In genomic region chrX:130173190-130173895, GRCh38 we compare ENCODE assay signal across 8 cellular contexts. TPM values are rescaled to one million over a fixed set of nuclear protein-coding genes. Genes with fewer than 3 reads are reported as not detected.
DNase-seq lines count a peak whose midpoint lies in the region; ATAC-seq and TF ChIP-seq lines count a peak whose summit lies in the region.

No MANE protein-coding gene starts in this region.

- H3K4me3 Mint-ChIP-seq in activated CD4-positive, alpha-beta T cell treated with anti-CD3 and anti-CD28 coated beads, Interleukin-2, amount 10 ng/mL, durations not matched to agents 7 days and 5 days: peak overlapping the region; percentile 87

- H3K27ac ChIP-seq in SJSA1 (peak overlapping the region; percentile 71), colonic mucosa (peak overlapping the region; percentile 32), mucosa of rectum (ENCODE audit: low read depth in 2 of 2, low read length in 2 of 2) (peak overlapping the region; percentile 23 to 38), aorta (ENCODE audit: low read depth in 1 of 2, low read length in 2 of 2) (no peak overlapping the region)

- peak; percentile 28 for DNase-seq in activated CD4-positive, alpha-beta T cell treated with anti-CD3 and anti-CD28 coated beads, Interleukin-2, amount 10 ng/mL, durations not matched to agents 7 days and 5 days
- no peak for DNase-seq in activated CD4-positive, alpha-beta T cell treated with anti-CD3 and anti-CD28 coated beads for 1 hour
- DNase-seq in SJSA1 (ENCODE audit: low read depth in 1 of 2, low spot score in 2 of 2) (peak; percentile 52 to 55), colonic mucosa (peak; percentile 41), aorta (peak in 1 of 2 donors; percentile 75)

- H3K4me1 Mint-ChIP-seq in activated CD4-positive, alpha-beta T cell treated with anti-CD3 and anti-CD28 coated beads, Interleukin-2, amount 10 ng/mL, durations not matched to agents 7 days and 5 days: peaks cover 57% of the 10 kb centered on the region

- CTCF ChIA-PET in activated CD4-positive, alpha-beta T cell treated with anti-CD3 and anti-CD28 coated beads, Interleukin-2, amount 10 ng/mL, durations not matched to agents 7 days and 5 days (lab: Charles Lee): interaction anchor here (1.8 to 2.4 kb wide), 2 partner anchors 94 to 113 kb away, joined by 4 to 9 read pairs; no protein-coding TSS in a partner anchor

- peak overlapping the region; percentile 92 for H3K27ac Mint-ChIP-seq in activated CD4-positive, alpha-beta T cell treated with anti-CD3 and anti-CD28 coated beads, Interleukin-2, amount 10 ng/mL, durations not matched to agents 7 days and 5 days

- no peaks in the 10 kb centered on the region for H3K9me3 Mint-ChIP-seq in activated CD4-positive, alpha-beta T cell treated with anti-CD3 and anti-CD28 coated beads, Interleukin-2, amount 10 ng/mL, durations not matched to agents 7 days and 5 days

- H3K9me3 ChIP-seq in SJSA1 (replicated peaks) (no peaks in the 10 kb centered on the region), colonic mucosa (no peaks in the 10 kb centered on the region), mucosa of rectum (ENCODE audit: control insufficient read depth in 2 of 2, low read length in 2 of 2) (no peaks in the 10 kb centered on the region), aorta (ENCODE audit: control insufficient read depth, low read length) (no peaks in the 10 kb centered on the region)

- H3K27me3 Mint-ChIP-seq in activated CD4-positive, alpha-beta T cell treated with anti-CD3 and anti-CD28 coated beads, Interleukin-2, amount 10 ng/mL, durations not matched to agents 7 days and 5 days: no peaks in the 10 kb centered on the region

- H3K9ac ChIP-seq in colonic mucosa (ENCODE audit: low read depth in 2 of 2, low read length in 2 of 2) (no peak overlapping the region), mucosa of rectum (ENCODE audit: low read depth in 1 of 2, low read length in 2 of 2) (no peak overlapping the region)

- POLR2A ChIA-PET in activated CD4-positive, alpha-beta T cell treated with anti-CD3 and anti-CD28 coated beads, Interleukin-2, amount 10 ng/mL, durations not matched to agents 7 days and 5 days (lab: Charles Lee): no interaction called here

- H3K36me3 Mint-ChIP-seq in activated CD4-positive, alpha-beta T cell treated with anti-CD3 and anti-CD28 coated beads, Interleukin-2, amount 10 ng/mL, durations not matched to agents 7 days and 5 days (ENCODE audit: low read depth): peaks cover 27% of the 10 kb centered on the region

- ATAC-seq in HG02884 (IDR thresholded peaks at IDR 0.05; ENCODE audit: unreplicated experiment): peak; percentile 40
- peak; percentile 33 for ATAC-seq in aorta (ENCODE audit: low FRiP score)
- ATAC-seq in HG02840 (IDR thresholded peaks at IDR 0.05; ENCODE audit: low FRiP score, unreplicated experiment): no peak

- 21 to 37% methylated on average over 7 of the region's 7 CpGs for WGBS in aorta, 2 donors

- no peaks in the 10 kb centered on the region for H3K27me3 ChIP-seq in SJSA1 (replicated peaks)
- no peaks in the 10 kb centered on the region for H3K27me3 ChIP-seq in colonic mucosa
- H3K27me3 ChIP-seq in mucosa of rectum (ENCODE audit: control insufficient read depth in 2 of 2, insufficient read depth in 2 of 2, low read length in 2 of 2): peaks cover 3 to 14% of the 10 kb centered on the region in 2 donors
- no peaks in the 10 kb centered on the region for H3K27me3 ChIP-seq in aorta (ENCODE audit: control insufficient read depth in 1 of 2, insufficient read depth in 2 of 2, low read length in 1 of 2)

- intact Hi-C loops in colonic mucosa (cut with DNase I): no loop called here
- intact Hi-C loops in aorta (cut with DNase I): loop anchor here in 1 of 2 donors (5.0 kb wide), 1 partner anchor 56 kb away; no protein-coding TSS in a partner anchor

- H3K36me3 ChIP-seq in SJSA1: no peaks in the 10 kb centered on the region
- no peaks in the 10 kb centered on the region for H3K36me3 ChIP-seq in colonic mucosa
- no peaks in the 10 kb centered on the region for H3K36me3 ChIP-seq in mucosa of rectum (ENCODE audit: control insufficient read depth in 2 of 2, insufficient read depth in 2 of 2, low read length in 2 of 2)
- H3K36me3 ChIP-seq in aorta (ENCODE audit: control insufficient read depth in 1 of 2, insufficient read depth in 2 of 2, low read length in 1 of 2): no peaks in the 10 kb centered on the region

- no peak overlapping the region for H3K4me3 ChIP-seq in SJSA1
- no peak overlapping the region for H3K4me3 ChIP-seq in colonic mucosa
- H3K4me3 ChIP-seq in mucosa of rectum (ENCODE audit: low read length in 2 of 2): peak overlapping the region in 1 of 2 donors; percentile 38
- H3K4me3 ChIP-seq in aorta (ENCODE audit: low read length in 2 of 2): no peak overlapping the region

- H3K4me1 ChIP-seq in SJSA1 (replicated peaks) (peaks cover 31% of the 10 kb centered on the region), colonic mucosa (no peaks in the 10 kb centered on the region), mucosa of rectum (ENCODE audit: control insufficient read depth in 2 of 2, insufficient read depth in 2 of 2, low read length in 2 of 2) (peaks cover 0 to 2% of the 10 kb centered on the region in 2 donors), aorta (ENCODE audit: control insufficient read depth in 1 of 2, insufficient read depth in 2 of 2, low read length in 2 of 2) (peaks cover 0 to 2% of the 10 kb centered on the region in 2 donors)

- no peak for TF ChIP-seq CTCF in colonic mucosa (IDR thresholded peaks at IDR 0.05)

RNA-seq across cellular contexts. Expression of gene RAB33A, which starts 1.6 kb away (rescaled TPM):
- total RNA-seq in activated CD4-positive, alpha-beta T cell treated with anti-CD3 and anti-CD28 coated beads, Interleukin-2, amount 10 ng/mL, durations not matched to agents 7 days and 5 days: 10 to 100 TPM; 20.8 to 21.2 TPM
- 0.32 and 0.75 TPM in 2 replicates for total RNA-seq in SJSA1 (2014; rRNA removed; shearing (Covaris generic))
- under 1 TPM in 1 of 2 donors, not detected in 1; 0.50 TPM for total RNA-seq in colonic mucosa
- total RNA-seq in aorta: 1 to 10 TPM in 1 of 2 donors, under 1 TPM in 1; 0.69 to 1.8 TPM
- under 1 TPM; 0.64 to 0.88 TPM for polyA plus RNA-seq in aorta

RNA-seq across cellular contexts. Expression of gene AIFM1, which starts 7.7 kb away (rescaled TPM):
- total RNA-seq in activated CD4-positive, alpha-beta T cell treated with anti-CD3 and anti-CD28 coated beads, Interleukin-2, amount 10 ng/mL, durations not matched to agents 7 days and 5 days: 10 to 100 TPM; 32.3 to 40.3 TPM
- 24.4 and 35.1 TPM in 2 replicates for total RNA-seq in SJSA1 (2014; rRNA removed; shearing (Covaris generic))
- total RNA-seq in colonic mucosa: 10 to 100 TPM; 85.2 to 89.0 TPM
- 10 to 100 TPM; 12.7 to 16.8 TPM for total RNA-seq in aorta
- polyA plus RNA-seq in aorta: 10 to 100 TPM; 15.7 to 17.0 TPM

Comparison
In these comparisons a context has a peak if more than half of its experiments do, and no peak if none do; other contexts are left out.
1. H3K27ac ChIP-seq: peak in SJSA1 (single experiment), colonic mucosa (single experiment) and mucosa of rectum (2 of 2); none in aorta (0 of 2).
2. RNA of gene RAB33A, which starts 1.6 kb away (total RNA-seq): 20.8 to 21.2 TPM in activated CD4-positive, alpha-beta T cell treated with anti-CD3 and anti-CD28 coated beads, Interleukin-2, amount 10 ng/mL, durations not matched to agents 7 days and 5 days; 0.69 to 1.8 TPM in aorta, 0.50 TPM in colonic mucosa and 0.32 to 0.75 TPM in SJSA1; every median in the first group is over 4 times any median in the second.